ENCODE assay signal across 18 cellular contexts in genomic region chr5:142808778-142809606, GRCh38. TPM values are rescaled to one million over a fixed set of nuclear protein-coding genes. Genes with fewer than 3 reads are reported as not detected.
DNase-seq lines count a peak whose midpoint lies in the region; ATAC-seq, FAIRE-seq and TF ChIP-seq lines count a peak whose summit lies in the region.
"Had no signal": no experiment of that assay in that cellular context is flagged by ENCODE, and none has a peak within 500 bp of the region (broad histone marks: within the 10 kb centered on the region; RNA-seq: fewer than 3 reads in every experiment).

No MANE protein-coding gene starts in this region.

- TF ChIP-seq RAD21 in K562 (CRISPR knock-in tag; conservative IDR thresholded peaks at IDR 0.05 in 1 of 2, IDR thresholded peaks at IDR 0.05 in 1 of 2) = no peak

- no peak overlapping the region for H2AFZ ChIP-seq in K562 (ENCODE audit: low read depth, low read length)

- H3K4me3 Mint-ChIP-seq in activated naive CD4-positive, alpha-beta T cell treated with anti-CD3 and anti-CD28 coated beads, Interleukin-2, amount 50 U/mL, for 24 hours = peak overlapping the region; percentile 15
- no peak overlapping the region for H3K4me3 Mint-ChIP-seq in activated naive CD4-positive, alpha-beta T cell treated with anti-CD3 and anti-CD28 coated beads for 36 hours
- no peak overlapping the region for H3K4me3 Mint-ChIP-seq in progenitor cell of endocrine pancreas (ENCODE audit: low read depth)
- H3K4me3 Mint-ChIP-seq: T-helper 17 cell had no signal

- TF ChIP-seq POLR2A in K562 (conservative IDR thresholded peaks at IDR 0.05) = no peak

- H3K9ac ChIP-seq in K562 (ENCODE audit: insufficient read depth in 1 of 2, low read depth in 2 of 2, low read length in 2 of 2) = no peak overlapping the region

- CTCF ChIA-PET in activated naive CD4-positive, alpha-beta T cell treated with anti-CD3 and anti-CD28 coated beads for 36 hours (lab: Charles Lee) = interaction anchor here (0.6 to 2.0 kb wide), 4 partner anchors 10 to 72 kb away, joined by 3 to 6 read pairs (median 3); no protein-coding TSS in a partner anchor
- CTCF ChIA-PET in K562 (lab: Yijun Ruan, JAX; ENCODE audit: low intra/inter-chr PET ratio) = no interaction called here

- H3K27me3 Mint-ChIP-seq in activated naive CD4-positive, alpha-beta T cell treated with anti-CD3 and anti-CD28 coated beads, Interleukin-2, amount 50 U/mL, for 24 hours = no peaks in the 10 kb centered on the region
- no peaks in the 10 kb centered on the region for H3K27me3 Mint-ChIP-seq in activated naive CD4-positive, alpha-beta T cell treated with anti-CD3 and anti-CD28 coated beads for 36 hours (ENCODE audit: low read depth)
- no peaks in the 10 kb centered on the region for H3K27me3 Mint-ChIP-seq in progenitor cell of endocrine pancreas
- H3K27me3 Mint-ChIP-seq: T-helper 17 cell had no signal

- H3K4me2 ChIP-seq in K562 (ENCODE audit: insufficient read depth, low read length) = no peak overlapping the region

- ATAC-seq in K562 = no peak
- ATAC-seq: T-helper 17 cell had no signal

- intact Hi-C loops in activated naive CD4-positive, alpha-beta T cell treated with anti-CD3 and anti-CD28 coated beads for 36 hours (cut with micrococcal nuclease) = loop anchor here (10.0 kb wide), 1 partner anchor 596 kb away; the partner anchor contains the start of gene NR3C1
- intact Hi-C loops in K562 (cut with micrococcal nuclease) = no loop called here

- no peaks in the 10 kb centered on the region for H3K79me2 ChIP-seq in K562 (ENCODE audit: control insufficient read depth, insufficient read depth, low read length)

- 0% methylated on average over 5 of the region's 5 CpGs for WGBS in K562 (ENCODE audit: insufficient coverage, low coverage, missing lambda C conversion rate)
- 35 to 73% (median 51%) methylated on average over 5 of the region's 5 CpGs for whole genome bisulfite sequencing in small intestine, 3 donors

- H3K4me3 ChIP-seq in K562 = no peak overlapping the region
- no peak overlapping the region for H3K4me3 ChIP-seq in small intestine (ENCODE audit: low read depth in 1 of 2, low read length in 2 of 2)
- no peak overlapping the region for H3K4me3 ChIP-seq in WERI-Rb-1 (ENCODE audit: low read depth, low read length)
- H3K4me3 ChIP-seq: adrenal gland, cardiac muscle cell had no signal

- H3K36me3 ChIP-seq in K562 (ENCODE audit: control insufficient read depth, insufficient read depth, low read length) (no peaks in the 10 kb centered on the region), small intestine (ENCODE audit: control insufficient read depth in 2 of 2, insufficient read depth in 2 of 2, low read length in 2 of 2) (no peaks in the 10 kb centered on the region), WERI-Rb-1 (no peaks in the 10 kb centered on the region)
- H3K36me3 ChIP-seq: adrenal gland, cardiac muscle cell had no signal

- peaks cover 2% of the 10 kb centered on the region for H3K36me3 Mint-ChIP-seq in activated naive CD4-positive, alpha-beta T cell treated with anti-CD3 and anti-CD28 coated beads, Interleukin-2, amount 50 U/mL, for 24 hours
- H3K36me3 Mint-ChIP-seq in activated naive CD4-positive, alpha-beta T cell treated with anti-CD3 and anti-CD28 coated beads for 36 hours (ENCODE audit: low read depth) = no peaks in the 10 kb centered on the region
- no peaks in the 10 kb centered on the region for H3K36me3 Mint-ChIP-seq in progenitor cell of endocrine pancreas (ENCODE audit: insufficient read depth)

- H4K20me1 ChIP-seq in K562 (replicated peaks; ENCODE audit: control insufficient read depth, insufficient read depth, low read length) = no peaks in the 10 kb centered on the region

- in situ Hi-C loops in K562 (cut with MboI) = no loop called here

- POLR2A ChIA-PET in K562 (lab: Yijun Ruan, JAX) = interaction anchor here (0.6 to 1.1 kb wide), 3 partner anchors 10 to 874 kb away, joined by 3 read pairs; no protein-coding TSS in a partner anchor

- H3K9me3 ChIP-seq in K562 (replicated peaks; ENCODE audit: control insufficient read depth, insufficient read depth, low read depth, low read length) (no peaks in the 10 kb centered on the region), small intestine (ENCODE audit: control insufficient read depth, low read depth) (no peaks in the 10 kb centered on the region), WERI-Rb-1 (ENCODE audit: severe bottlenecking) (no peaks in the 10 kb centered on the region)
- H3K9me3 ChIP-seq: adrenal gland had no signal

- FAIRE-seq in K562 (lab: Jason Lieb, UNC) (no peak), small intestine (lab: Jason Lieb, UNC) (no peak)
- FAIRE-seq: keratinocyte, urothelium cell line had no signal

- no TSS peak for BruUV-seq in K562 (replicated peaks; lab: Mats Ljungman, UMichigan)

- H3K27ac Mint-ChIP-seq in activated naive CD4-positive, alpha-beta T cell treated with anti-CD3 and anti-CD28 coated beads, Interleukin-2, amount 50 U/mL, for 24 hours = no peak overlapping the region
- no peak overlapping the region for H3K27ac Mint-ChIP-seq in activated naive CD4-positive, alpha-beta T cell treated with anti-CD3 and anti-CD28 coated beads for 36 hours
- H3K27ac Mint-ChIP-seq in progenitor cell of endocrine pancreas = no peak overlapping the region
- H3K27ac Mint-ChIP-seq: T-helper 17 cell had no signal

- H3K9me1 ChIP-seq in K562 (ENCODE audit: control insufficient read depth, insufficient read depth, low read length) = no peaks in the 10 kb centered on the region

- H3K4me1 ChIP-seq in K562 (replicated peaks in 1 of 2; ENCODE audit: control insufficient read depth in 2 of 2, insufficient read depth in 2 of 2, low read length in 2 of 2) (no peaks in the 10 kb centered on the region), small intestine (ENCODE audit: control insufficient read depth in 2 of 2, insufficient read depth in 1 of 2, low read depth in 1 of 2, low read length in 1 of 2) (peaks cover 9 to 14% of the 10 kb centered on the region in 2 donors)

- TF ChIP-seq CTCF in K562 (IDR thresholded peaks at IDR 0.05 in 2 of 3, conservative IDR thresholded peaks at IDR 0.05 in 1 of 3; ENCODE audit: insufficient read depth in 2 of 3, low read depth in 1 of 3, low read length in 3 of 3) (no peak), WERI-Rb-1 (IDR thresholded peaks at IDR 0.05; ENCODE audit: low read depth, low read length) (no peak), progenitor cell of endocrine pancreas (IDR thresholded peaks at IDR 0.05; ENCODE audit: unreplicated experiment) (no peak)

- H3K9me3 Mint-ChIP-seq in activated naive CD4-positive, alpha-beta T cell treated with anti-CD3 and anti-CD28 coated beads, Interleukin-2, amount 50 U/mL, for 24 hours = no peaks in the 10 kb centered on the region
- H3K9me3 Mint-ChIP-seq in activated naive CD4-positive, alpha-beta T cell treated with anti-CD3 and anti-CD28 coated beads for 36 hours = no peaks in the 10 kb centered on the region
- H3K9me3 Mint-ChIP-seq in progenitor cell of endocrine pancreas (ENCODE audit: low read depth) = no peaks in the 10 kb centered on the region

- no peak for TF ChIP-seq EP300 in K562 (IDR thresholded peaks at IDR 0.05; ENCODE audit: low read length)

- H3K4me1 Mint-ChIP-seq in activated naive CD4-positive, alpha-beta T cell treated with anti-CD3 and anti-CD28 coated beads, Interleukin-2, amount 50 U/mL, for 24 hours = peaks cover 25% of the 10 kb centered on the region
- peaks cover 17% of the 10 kb centered on the region for H3K4me1 Mint-ChIP-seq in activated naive CD4-positive, alpha-beta T cell treated with anti-CD3 and anti-CD28 coated beads for 36 hours (ENCODE audit: low read depth)
- peaks cover 28% of the 10 kb centered on the region for H3K4me1 Mint-ChIP-seq in progenitor cell of endocrine pancreas (ENCODE audit: low read depth)

- H3K27me3 ChIP-seq in K562 (ENCODE audit: control insufficient read depth in 2 of 2, insufficient read depth in 2 of 2, low read length in 2 of 2) = peaks cover 11 to 24% of the 10 kb centered on the region in 2 experiments; a peak in 4 of 5 replicates
- no peaks in the 10 kb centered on the region for H3K27me3 ChIP-seq in small intestine (ENCODE audit: control insufficient read depth in 2 of 2, insufficient read depth in 2 of 2, low read length in 2 of 2)
- H3K27me3 ChIP-seq in WERI-Rb-1 (ENCODE audit: insufficient read depth, low read depth, severe bottlenecking) = no peaks in the 10 kb centered on the region
- H3K27me3 ChIP-seq: adrenal gland, cardiac muscle cell had no signal

- H3K27ac ChIP-seq in K562 (ENCODE audit: extremely low read depth, low read depth, low read length) (no peak overlapping the region), small intestine (ENCODE audit: low read depth in 1 of 2, low read length in 1 of 2) (peak overlapping the region in 1 of 2 donors; percentile 34), WERI-Rb-1 (no peak overlapping the region), caudate nucleus (ENCODE audit: low read depth, low read length) (no peak overlapping the region)
- H3K27ac ChIP-seq: cardiac muscle cell had no signal

- no peak for DNase-seq in activated naive CD4-positive, alpha-beta T cell treated with anti-CD3 and anti-CD28 coated beads for 36 hours
- peak; percentile 41 for DNase-seq in MV-4-11 (lab: John Stamatoyannopoulos, UW)
- no peak for DNase-seq in K562 (ENCODE audit: extremely low read depth in 1 of 4, low spot score in 3 of 4)
- peak; percentile 73 for DNase-seq in small intestine
- no peak for DNase-seq in WERI-Rb-1
- no peak for DNase-seq in progenitor cell of endocrine pancreas (ENCODE audit: low spot score, unreplicated experiment)
- DNase-seq in caudate nucleus (lab: John Stamatoyannopoulos, UW) = no peak
- DNase-seq: adrenal gland; Calu3; effector memory CD4-positive, alpha-beta T cell; NCI-H2029; RPMI8226; T-helper 17 cell had no signal

RNA-seq across cellular contexts. Expression of gene ARHGAP26, which starts 38.8 kb away (rescaled TPM):
- 10 to 100 TPM; 17.0 to 19.5 TPM for total RNA-seq in activated naive CD4-positive, alpha-beta T cell treated with anti-CD3 and anti-CD28 coated beads for 36 hours
- 4.3 and 6.8 TPM in 2 replicates for total RNA-seq in K562 (2011; cell fraction: chromatin; rRNA removed; ENCODE audit: low replicate concordance)
- 1.7 and 2.0 TPM in 2 replicates for total RNA-seq in K562 (2011; cell fraction: nucleolus; rRNA removed)
- 2.0 and 4.5 TPM in 2 replicates for total RNA-seq in K562 (2011; cell fraction: nucleoplasm; rRNA removed)
- 0.18 and 0.29 TPM in 2 replicates for total RNA-seq in K562 (2014; rRNA removed)
- 0.69 and 1.1 TPM in 2 replicates for total RNA-seq in K562 (2014; rRNA removed; fragmentation: Illumina TruSeq; extraction: Trizol)
- total RNA-seq in K562 (2015; rRNA removed; fragmentation: Illumina TruSeq; extraction: Trizol) = 0.34 and 0.69 TPM in 2 replicates
- 0.92 and 1.1 TPM in 2 replicates for total RNA-seq in K562 (2021)
- 0.11 and 0.13 TPM in 2 replicates for polyA plus RNA-seq in K562 (2011; rRNA removed)
- 0.13 and 0.18 TPM in 2 replicates for polyA plus RNA-seq in K562 (2011; cell fraction: cytosol; rRNA removed)
- polyA plus RNA-seq in K562 (2011; cell fraction: nucleus; rRNA removed) = 0.21 and 0.70 TPM in 2 replicates
- polyA plus RNA-seq in K562 (2012) = 0.55 and 2.4 TPM in 2 replicates
- polyA plus RNA-seq in K562 (2014; fragmentation: Illumina TruSeq; extraction: Trizol) = 0.55 and 1.0 TPM in 2 replicates
- polyA plus RNA-seq in K562 (2014; fragmentation: Nextera tagmentation; extraction: Ambion mirVana) = under 1 TPM; 0.23 to 0.53 TPM
- polyA plus RNA-seq in K562 (2014; rRNA removed) = 0.40 and 0.56 TPM in 2 replicates
- polyA minus RNA-seq in K562 (2011; rRNA and poly(A)+ RNA removed) = 0.90 and 1.4 TPM in 2 replicates
- 0.86 TPM in 1 of 2 replicates, not detected in the other for polyA minus RNA-seq in K562 (2011; cell fraction: cytosol; rRNA and poly(A)+ RNA removed)
- polyA minus RNA-seq in K562 (2011; cell fraction: nucleus; rRNA and poly(A)+ RNA removed) = 1.3 and 2.3 TPM in 2 replicates
- polyA plus RNA-seq in small intestine = 10 to 100 TPM in 2 of 3 donors, 1 to 10 TPM in 1; 7.6 to 12.3 (median 10.7) TPM
- total RNA-seq in progenitor cell of endocrine pancreas = 21.3 and 24.5 TPM in 2 replicates
- total RNA-seq: G401 had no signal

Comparison
In these comparisons a context has a peak if more than half of its experiments do, and no peak if none do; other contexts are left out.
1. DNase-seq: peak in MV-4-11 (single experiment) and small intestine (single experiment); none in activated naive CD4-positive, alpha-beta T cell treated with anti-CD3 and anti-CD28 coated beads for 36 hours (single experiment), K562 (0 of 4), WERI-Rb-1 (single experiment), progenitor cell of endocrine pancreas (single experiment) and caudate nucleus (0 of 61).